9 cellular contexts compared by ENCODE assay signal in the genomic region with DNA sequence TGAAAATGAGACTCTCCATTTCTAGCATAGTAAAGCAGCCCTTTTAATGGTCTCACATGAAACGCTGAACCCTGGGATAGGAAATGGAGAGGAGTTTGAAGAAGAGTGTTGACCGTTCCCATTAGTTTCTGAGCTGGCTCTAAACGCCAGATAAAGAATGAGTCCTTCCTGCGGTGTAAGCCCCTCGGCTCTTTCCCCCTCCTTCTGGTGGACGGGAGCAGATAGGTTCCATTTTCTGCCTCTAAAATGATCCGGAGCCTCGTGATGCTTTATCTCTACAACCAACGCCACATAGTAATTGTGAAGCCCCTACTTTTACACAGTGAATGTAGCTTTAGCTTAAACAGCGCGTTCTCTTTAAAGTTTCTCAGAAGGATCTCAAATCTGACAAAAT. TPM values are rescaled to one million over a fixed set of nuclear protein-coding genes. Genes with fewer than 3 reads are reported as not detected.
A peak's percentile ranks its signal among the peaks of the same experiment; 100 is the strongest.
DNase-seq lines count a peak whose midpoint lies in the region; ATAC-seq and TF ChIP-seq lines count a peak whose summit lies in the region.
"Had no signal": no experiment of that assay in that cellular context is flagged by ENCODE, and none has a peak within 500 bp of the region (broad histone marks: within the 10 kb centered on the region; RNA-seq: fewer than 3 reads in every experiment).

No MANE protein-coding gene starts in this region.

- no peak overlapping the region for H4K8ac ChIP-seq in neuronal stem cell (ENCODE audit: low read depth, low read length)

- H3K23ac ChIP-seq in neuronal stem cell (ENCODE audit: low read depth, low read length, poor library complexity) = no peak overlapping the region

- H2BK5ac ChIP-seq in neuronal stem cell (ENCODE audit: low read length) = no peak overlapping the region

- H2AK5ac ChIP-seq in neuronal stem cell (ENCODE audit: low read depth, low read length) = no peak overlapping the region

- H3K27ac ChIP-seq in neuronal stem cell (replicated peaks; ENCODE audit: low read length) = peak overlapping the region; percentile 73

- ATAC-seq in GM18907 (IDR thresholded peaks at IDR 0.05; ENCODE audit: unreplicated experiment) (no peak), GM19467 (IDR thresholded peaks at IDR 0.05; ENCODE audit: unreplicated experiment) (no peak)

- no peak overlapping the region for H3K4ac ChIP-seq in neuronal stem cell (ENCODE audit: low read length)

- no peak overlapping the region for H3K14ac ChIP-seq in neuronal stem cell (ENCODE audit: low read length)

- H2BK15ac ChIP-seq in neuronal stem cell (ENCODE audit: low read length) = no peak overlapping the region

- H3K9me3 ChIP-seq in neuronal stem cell (replicated peaks in 1 of 2; ENCODE audit: control insufficient read depth in 2 of 2, insufficient read depth in 1 of 2, low read depth in 1 of 2, low read length in 2 of 2) = no peaks in the 10 kb centered on the region
- H3K9me3 ChIP-seq: SK-N-SH had no signal

- intact Hi-C loops in posterior cingulate gyrus (cut with DNase I) = no loop called here

- no peaks in the 10 kb centered on the region for H3K27me3 ChIP-seq in neuronal stem cell (ENCODE audit: control insufficient read depth in 3 of 3, insufficient read depth in 3 of 3, low read depth in 1 of 3, low read length in 3 of 3)

- peak; percentile 54 for DNase-seq in ELF-1 (ENCODE audit: low read depth, low spot score)
- peak; percentile 86 for DNase-seq in NCI-H748 treated with DMSO at 0.1 percent for 48 hours (lab: John Stamatoyannopoulos, UW)
- DNase-seq in fibroblast of mammary gland (ENCODE audit: low read depth) = peak; percentile 41
- DNase-seq in neuronal stem cell (ENCODE audit: low spot score) = no peak
- no peak for DNase-seq in posterior cingulate gyrus
- no peak for DNase-seq in middle frontal gyrus (ENCODE audit: extremely low spot score, low spot score)
- DNase-seq: SK-N-SH had no signal

- H2AFZ ChIP-seq in neuronal stem cell (ENCODE audit: low read length) = peak overlapping the region; percentile 81

- no peaks in the 10 kb centered on the region for H3K79me1 ChIP-seq in neuronal stem cell (ENCODE audit: low read depth, low read length)

- no peaks in the 10 kb centered on the region for H3K36me3 ChIP-seq in neuronal stem cell (replicated peaks in 1 of 2; ENCODE audit: control insufficient read depth in 2 of 2, insufficient read depth in 2 of 2, low read length in 2 of 2)

- no peak for TF ChIP-seq CTCF in fibroblast of mammary gland (conservative IDR thresholded peaks at IDR 0.05; ENCODE audit: control insufficient read depth, insufficient read depth, low read depth, low read length)

- no peak overlapping the region for H3K18ac ChIP-seq in neuronal stem cell (ENCODE audit: low read length)

- H3K9ac ChIP-seq in neuronal stem cell (ENCODE audit: low read depth, low read length, poor library complexity) = no peak overlapping the region
- H3K9ac ChIP-seq: SK-N-SH had no signal

- H3K4me3 ChIP-seq in fibroblast of mammary gland (ENCODE audit: control insufficient read depth, low read depth, low read length) (peak overlapping the region; percentile 42), neuronal stem cell (ENCODE audit: low read length in 2 of 2) (peak overlapping the region in 1 of 2 donors; percentile 48)

- WGBS in neuronal stem cell (ENCODE audit: extremely low coverage in 2 of 2, insufficient read length in 2 of 2, insufficient replicate concordance in 1 of 2), 2 donors = no CpG with 5 or more reads among the region's 11 CpGs

- H3K4me2 ChIP-seq in neuronal stem cell (ENCODE audit: insufficient read depth, low read length, poor library complexity, severe bottlenecking) = no peak overlapping the region
- H3K4me2 ChIP-seq: SK-N-SH had no signal

- H3K4me1 ChIP-seq in neuronal stem cell (ENCODE audit: control insufficient read depth in 2 of 2, insufficient read depth in 1 of 2, low read depth in 1 of 2, low read length in 2 of 2) = peaks cover 11 to 32% of the 10 kb centered on the region in 2 donors

- no peak overlapping the region for H2BK120ac ChIP-seq in neuronal stem cell (ENCODE audit: low read depth, low read length)

- no peak overlapping the region for H2BK12ac ChIP-seq in neuronal stem cell (ENCODE audit: low read length)

- H4K91ac ChIP-seq in neuronal stem cell (ENCODE audit: low read depth, low read length, poor library complexity) = no peak overlapping the region

RNA-seq across cellular contexts. Expression of a gene that starts 24.1 kb away (rescaled TPM):
- polyA plus RNA-seq in neuronal stem cell (2013, experiment 1 of 2) = 40.4 TPM
- 42.5 TPM for polyA plus RNA-seq in neuronal stem cell (2013, experiment 2 of 2)

Comparison
In these comparisons a context has a peak if more than half of its experiments do, and no peak if none do; other contexts are left out.
1. DNase-seq: peak in ELF-1 (single experiment), NCI-H748 treated with DMSO at 0.1 percent for 48 hours (single experiment) and fibroblast of mammary gland (single experiment); none in neuronal stem cell (single experiment), posterior cingulate gyrus (0 of 10) and middle frontal gyrus (single experiment).